ENCODE assay signal across 8 cellular contexts in the genomic region with DNA sequence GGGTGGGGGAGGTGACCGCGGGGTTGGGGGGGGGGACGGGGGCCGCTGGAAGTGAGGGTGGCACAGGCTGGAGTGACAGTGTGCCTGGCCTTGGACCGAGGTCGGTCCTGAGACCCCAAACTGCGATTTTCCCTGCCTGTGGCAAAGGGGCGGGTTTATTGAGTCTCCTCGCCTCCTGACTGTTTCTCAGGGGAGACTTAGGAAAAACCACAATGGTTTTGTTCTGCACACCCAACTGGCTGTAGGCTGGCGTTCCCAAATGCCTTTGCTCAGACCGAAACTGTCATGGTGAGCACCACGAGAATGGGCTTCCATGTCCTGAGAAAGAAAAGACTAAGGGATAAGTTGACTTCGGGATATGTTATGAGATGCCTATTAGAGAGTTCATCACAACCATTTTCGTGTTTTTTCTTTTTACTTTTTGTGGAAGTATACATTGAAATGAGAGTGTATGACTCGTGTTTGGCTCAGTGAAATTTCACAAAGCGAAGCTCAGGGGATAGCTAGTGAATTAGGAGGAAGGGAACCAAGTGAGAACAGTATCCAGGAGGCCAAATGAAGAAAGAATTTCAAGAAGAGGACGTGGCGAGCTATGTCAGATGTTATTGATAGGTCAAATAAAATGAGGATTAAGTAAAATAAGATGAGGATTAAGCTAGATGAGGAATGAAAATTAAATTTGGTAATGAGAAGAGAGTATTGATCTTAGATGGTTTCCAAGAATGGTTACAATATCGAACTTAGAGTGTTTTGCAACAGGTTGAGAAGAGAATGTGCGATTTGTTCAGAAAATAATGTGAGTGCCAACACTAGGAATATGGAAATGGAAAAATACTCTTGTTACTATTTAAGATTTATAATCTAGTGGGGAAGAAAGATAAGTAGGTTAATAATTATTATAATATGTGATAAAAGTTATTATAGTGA. TPM values are rescaled to one million over a fixed set of nuclear protein-coding genes. Genes with fewer than 3 reads are reported as not detected.
DNase-seq lines count a peak whose midpoint lies in the region; ATAC-seq and TF ChIP-seq lines count a peak whose summit lies in the region.

No MANE protein-coding gene starts in this region.

- no peaks in the 10 kb centered on the region for H4K20me1 ChIP-seq in MM.1S (ENCODE audit: insufficient read depth, low read length)

- DNase-seq in SIG-M5 treated with dmso at 0.1 percent for 504 hours (lab: John Stamatoyannopoulos, UW; ENCODE audit: unreplicated experiment) (peak; percentile 36), SIG-M5 (lab: John Stamatoyannopoulos, UW) (no peak), MM.1S (no peak), coronary artery (ENCODE audit: low spot score) (no peak), lower leg skin (ENCODE audit: low spot score in 2 of 2) (no peak), vagina (ENCODE audit: extremely low spot score in 2 of 2) (no peak)
- DNase-seq in stimulated activated CD4-positive, alpha-beta T cell treated with anti-CD3 and anti-CD28 coated beads, Interleukin-4, amount 100 ng/mL, for 4 hours: no peak

- peak overlapping the region; percentile 90 for H3K4me3 ChIP-seq in MM.1S (ENCODE audit: low read length)
- H3K4me3 ChIP-seq in coronary artery: peak overlapping the region; percentile 86
- peak overlapping the region; percentile 12 for H3K4me3 ChIP-seq in lower leg skin (ENCODE audit: low read depth, poor library complexity, severe bottlenecking)
- H3K4me3 ChIP-seq in vagina: peak overlapping the region; percentile 62 to 74

- no peaks in the 10 kb centered on the region for H3K27me3 ChIP-seq in MM.1S (replicated peaks; ENCODE audit: insufficient read depth, low read length)
- no peaks in the 10 kb centered on the region for H3K27me3 ChIP-seq in vagina

- WGBS in lower leg skin, 2 donors: 18 to 20% methylated on average over 18 to 20 of the region's 20 CpGs

- ATAC-seq in HG03025 (IDR thresholded peaks at IDR 0.05; ENCODE audit: low FRiP score, unreplicated experiment): no peak

- 0 out of 2 replicates have a peak, but pooled peaks cover 5% of the 10 kb centered on the region for H3K36me3 ChIP-seq in MM.1S (replicated peaks; ENCODE audit: insufficient read depth, low read length)
- H3K36me3 ChIP-seq in vagina: no peaks in the 10 kb centered on the region

- no peaks in the 10 kb centered on the region for H3F3A ChIP-seq in MM.1S (ENCODE audit: insufficient read depth, low read length)

- peak overlapping the region; percentile 35 for H2AFZ ChIP-seq in MM.1S (ENCODE audit: low read length)

- intact Hi-C loops in lower leg skin (cut with DNase I; ENCODE audit: low total_unique reads) (no loop called here), vagina (cut with DNase I) (no loop called here)

- H3K4me2 ChIP-seq in MM.1S (ENCODE audit: low read depth, low read length): peak overlapping the region; percentile 85

- H3K27ac ChIP-seq in MM.1S (ENCODE audit: low read length) (no peak overlapping the region), coronary artery (peak overlapping the region; percentile 95), vagina (peak overlapping the region; percentile 72)

- TF ChIP-seq CTCF in MM.1S (IDR thresholded peaks at IDR 0.05; ENCODE audit: low read length) (no peak), coronary artery (IDR thresholded peaks at IDR 0.05) (no peak), lower leg skin (IDR thresholded peaks at IDR 0.05) (no peak), vagina (IDR thresholded peaks at IDR 0.05) (no peak)

- peaks cover 57% of the 10 kb centered on the region for H3K79me2 ChIP-seq in MM.1S (ENCODE audit: low read length)

- H3K4me1 ChIP-seq in MM.1S (ENCODE audit: low read length) (peaks cover 3% of the 10 kb centered on the region; the same call in 1 of the 2 replicates), vagina (peaks cover 10% of the 10 kb centered on the region)

- no peak for TF ChIP-seq POLR2A in lower leg skin (IDR thresholded peaks at IDR 0.05)
- TF ChIP-seq POLR2A in vagina (IDR thresholded peaks at IDR 0.05): no peak

- peak overlapping the region; percentile 78; the same call in 1 of the 2 replicates for H3K9ac ChIP-seq in MM.1S (ENCODE audit: low read length)

- H3K9me3 ChIP-seq in MM.1S (replicated peaks; ENCODE audit: insufficient read depth, low read length) (no peaks in the 10 kb centered on the region), vagina (no peaks in the 10 kb centered on the region)

- no peaks in the 10 kb centered on the region for H3K9me2 ChIP-seq in MM.1S (replicated peaks; ENCODE audit: insufficient read depth, low read length)

RNA-seq across cellular contexts. Expression of gene NET1, which starts 0.9 kb away (rescaled TPM):
- 100 to 1,000 TPM in 1 of 4 donors, 10 to 100 TPM in 3; 64.3 to 124 (median 77.2) TPM for total RNA-seq in lower leg skin
- total RNA-seq in vagina: 103 TPM

RNA-seq across cellular contexts. Expression of gene TUBAL3, which starts 8.6 kb away (rescaled TPM):
- 1 to 10 TPM in 1 of 4 donors, under 1 TPM in 1, not detected in 2; 0.93 to 1.0 TPM for total RNA-seq in lower leg skin
- total RNA-seq in vagina: not detected

RNA-seq across cellular contexts. Expression of gene UCN3, which starts 48.5 kb away (rescaled TPM):
- total RNA-seq in lower leg skin (not detected), vagina (not detected)

Comparison
In these comparisons a context has a peak if more than half of its experiments do, and no peak if none do; other contexts are left out.
1. H3K4me3 ChIP-seq: peak in every context shown above with its lines; median percentile 90 in MM.1S; 86 in coronary artery; 68 in vagina; 12 in lower leg skin.